ENCODE assay signal across 8 cellular contexts in genomic region chr12:30926243-30927209, GRCh38. TPM values are rescaled to one million over a fixed set of nuclear protein-coding genes. Genes with fewer than 3 reads are reported as not detected.
DNase-seq lines count a peak whose midpoint lies in the region; ATAC-seq and TF ChIP-seq lines count a peak whose summit lies in the region.

A gene with protein sequence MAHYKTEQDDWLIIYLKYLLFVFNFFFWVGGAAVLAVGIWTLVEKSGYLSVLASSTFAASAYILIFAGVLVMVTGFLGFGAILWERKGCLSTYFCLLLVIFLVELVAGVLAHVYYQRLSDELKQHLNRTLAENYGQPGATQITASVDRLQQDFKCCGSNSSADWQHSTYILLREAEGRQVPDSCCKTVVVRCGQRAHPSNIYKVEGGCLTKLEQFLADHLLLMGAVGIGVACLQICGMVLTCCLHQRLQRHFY (plus strand): TSS chr12:30926748. CDS start chr12:30953992, 27,244 bp downstream.

- peaks cover 66% of the 10 kb centered on the region for H3K27me3 Mint-ChIP-seq in CD4-positive, alpha-beta T cell

- no peak for TF ChIP-seq EP300 in sigmoid colon (IDR thresholded peaks at IDR 0.05)

- POLR2A ChIA-PET in AG04450 (lab: Yijun Ruan, JAX) = no interaction called here
- POLR2A ChIA-PET in CD4-positive, alpha-beta T cell (lab: Charles Lee) = no interaction called here

- CTCF ChIA-PET in AG04450 (lab: Charles Lee) = interaction anchor here (0.9 to 1.2 kb wide), 2 partner anchors 59 to 74 kb away, joined by 3 to 5 read pairs; no protein-coding TSS in a partner anchor
- CTCF ChIA-PET in CD4-positive, alpha-beta T cell (lab: Charles Lee) = interaction anchor here (0.5 kb wide), 1 partner anchor 67 kb away, joined by 3 read pairs; no protein-coding TSS in a partner anchor

- TF ChIP-seq POLR2A in sigmoid colon (IDR thresholded peaks at IDR 0.05) = no peak

- H3K4me1 Mint-ChIP-seq in CD4-positive, alpha-beta T cell (ENCODE audit: low read depth) = no peaks in the 10 kb centered on the region

- 9 to 11% methylated on average over 78 of the region's 78 CpGs for WGBS in sigmoid colon, 2 donors

- TF ChIP-seq CTCF in AG04450 (IDR thresholded peaks at IDR 0.05; ENCODE audit: low read depth, low read length) (no peak; the same call in 1 of the 2 replicates), HFF-Myc (IDR thresholded peaks at IDR 0.05; ENCODE audit: low read depth, low read length, missing control alignments) (no peak), sigmoid colon (IDR thresholded peaks at IDR 0.05) (no peak)
- TF ChIP-seq CTCF in CD4-positive, alpha-beta T cell (IDR thresholded peaks at IDR 0.05) = no peak

- no peaks in the 10 kb centered on the region for H3K9me3 ChIP-seq in AG04450 (ENCODE audit: control insufficient read depth, insufficient read depth, low read length)
- no peaks in the 10 kb centered on the region for H3K9me3 ChIP-seq in sigmoid colon
- no peaks in the 10 kb centered on the region for H3K9me3 ChIP-seq in CD4-positive, alpha-beta T cell (ENCODE audit: control insufficient read depth, low read length)

- no peaks in the 10 kb centered on the region for H3K36me3 Mint-ChIP-seq in CD4-positive, alpha-beta T cell (ENCODE audit: low read depth)

- intact Hi-C loops in sigmoid colon (cut with DNase I) = no loop called here
- intact Hi-C loops in CD4-positive, alpha-beta T cell (cut with DNase I, micrococcal nuclease) = no loop called here

- no peak within 1 kb of the TSS for H3K27ac ChIP-seq in AG04450 (ENCODE audit: low read depth, low read length)
- H3K27ac ChIP-seq in sigmoid colon = peak within 1 kb of the TSS; percentile 14 to 66 (median 51)
- H3K27ac ChIP-seq in CD4-positive, alpha-beta T cell (ENCODE audit: low read depth, low read length) = no peak within 1 kb of the TSS

- H3K4me1 ChIP-seq in sigmoid colon = peaks cover 0 to 11% (median 9%) of the 10 kb centered on the region in 4 donors

- no peak within 1 kb of the TSS for H3K27ac Mint-ChIP-seq in CD4-positive, alpha-beta T cell

- no peak for ATAC-seq in GM21723 (IDR thresholded peaks at IDR 0.05; ENCODE audit: unreplicated experiment)
- ATAC-seq in CD4-positive, alpha-beta T cell (ENCODE audit: poor library complexity) = no peak

- H3K9me3 Mint-ChIP-seq in CD4-positive, alpha-beta T cell = no peaks in the 10 kb centered on the region

- no peak for DNase-seq in AG04450 (ENCODE audit: low read depth, low spot score)
- DNase-seq in HFF-Myc (ENCODE audit: extremely low read depth, low read depth) = no peak
- DNase-seq in amniotic stem cell (lab: John Stamatoyannopoulos, UW) = peak; percentile 27
- DNase-seq in hippocampal formation (lab: John Stamatoyannopoulos, UW) = peak; percentile 22 to 39
- DNase-seq in sigmoid colon = no peak
- DNase-seq in CD4-positive, alpha-beta T cell = no peak
- no peak for DNase-seq in OCI-M1 (lab: John Stamatoyannopoulos, UW)

- H3K27me3 ChIP-seq in AG04450 (ENCODE audit: control insufficient read depth, insufficient read depth, low read length) (peaks cover 5% of the 10 kb centered on the region), sigmoid colon (peaks cover 0 to 29% (median 0%) of the 10 kb centered on the region in 3 donors)
- H3K27me3 ChIP-seq in CD4-positive, alpha-beta T cell (ENCODE audit: control insufficient read depth, insufficient read depth, low read length) = peaks cover 44% of the 10 kb centered on the region

- no peak within 1 kb of the TSS for H3K4me3 Mint-ChIP-seq in CD4-positive, alpha-beta T cell

- no peaks in the 10 kb centered on the region for H3K36me3 ChIP-seq in sigmoid colon

- peak within 1 kb of the TSS; percentile 50 for H3K4me3 ChIP-seq in AG04450 (ENCODE audit: low read depth, low read length)
- H3K4me3 ChIP-seq in HFF-Myc (replicated peaks; ENCODE audit: low read depth, low read length) = peak within 1 kb of the TSS; percentile 48
- H3K4me3 ChIP-seq in sigmoid colon = peak within 1 kb of the TSS; percentile 18 to 51 (median 46)

RNA-seq across cellular contexts. Expression of the gene that starts here (rescaled TPM):
- polyA plus RNA-seq in AG04450 (2011; rRNA removed) = 0.37 and 0.78 TPM in 2 replicates
- polyA minus RNA-seq in AG04450 (2011; rRNA and poly(A)+ RNA removed) = 0.70 and 1.1 TPM in 2 replicates
- 10 to 100 TPM in 3 of 4 donors, 1 to 10 TPM in 1; 6.4 to 18.9 (median 13.9) TPM for total RNA-seq in sigmoid colon
- 1 to 10 TPM in 2 of 3 donors, under 1 TPM in 1; 0.23 to 7.8 (median 1.8) TPM for polyA plus RNA-seq in sigmoid colon
- total RNA-seq in CD4-positive, alpha-beta T cell = not detected

Comparison
In these comparisons a context has a peak if more than half of its experiments do, and no peak if none do; other contexts are left out.
1. RNA of the gene that starts here (total RNA-seq): 6.4 to 18.9 TPM in sigmoid colon; not detected in CD4-positive, alpha-beta T cell; every median in the first group is over 4 times any median in the second.
2. DNase-seq: peak in amniotic stem cell (single experiment) and hippocampal formation (2 of 2); none in AG04450 (single experiment), HFF-Myc (single experiment), sigmoid colon (single experiment), CD4-positive, alpha-beta T cell (0 of 10) and OCI-M1 (single experiment).
3. H3K27ac ChIP-seq: peak in sigmoid colon (4 of 4); none in AG04450 (single experiment) and CD4-positive, alpha-beta T cell (single experiment).
4. Peak in every context shown above with its lines, with median percentiles within 50 percentile points of each other: H3K4me3 ChIP-seq.